In the genomic region with DNA sequence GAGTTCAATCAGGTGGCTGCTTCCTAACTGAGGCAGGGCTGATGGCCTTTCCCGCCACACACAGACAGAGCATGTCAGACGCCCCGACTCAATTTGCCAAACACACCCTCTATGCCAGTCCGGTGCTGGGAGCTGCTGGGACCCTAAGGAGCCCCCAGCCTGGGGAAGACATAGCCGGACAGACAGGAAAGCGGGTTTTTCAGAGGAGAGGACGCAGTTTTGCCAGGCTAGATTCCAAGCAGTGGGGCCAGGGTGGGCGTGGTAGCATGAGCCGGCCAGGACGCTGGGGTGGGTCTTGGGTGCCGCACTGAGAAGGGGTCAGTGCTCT, we compare ENCODE assay signal across 8 cellular contexts. TPM values are rescaled to one million over a fixed set of nuclear protein-coding genes. Genes with fewer than 3 reads are reported as not detected.
DNase-seq lines count a peak whose midpoint lies in the region; ATAC-seq, FAIRE-seq and TF ChIP-seq lines count a peak whose summit lies in the region.

No MANE protein-coding gene starts in this region.

- H3K4me3 ChIP-seq in AG04450 (ENCODE audit: low read depth, low read length) (peak overlapping the region; percentile 47), HUES48 (ENCODE audit: low read depth, low read length) (peak overlapping the region; percentile 35), bronchial epithelial cell (ENCODE audit: low read depth, low read length) (peak overlapping the region; percentile 33)
- H3K4me3 ChIP-seq in naive thymus-derived CD4-positive, alpha-beta T cell (ENCODE audit: low read length), result peak overlapping the region; percentile 38

- no peak for ATAC-seq in naive thymus-derived CD4-positive, alpha-beta T cell
- ATAC-seq in foreskin keratinocyte, result no peak
- no peak for ATAC-seq in GM18511 (IDR thresholded peaks at IDR 0.05; ENCODE audit: unreplicated experiment)
- no peak for ATAC-seq in HG03432 (IDR thresholded peaks at IDR 0.05; ENCODE audit: unreplicated experiment)

- POLR2A ChIA-PET in AG04450 (lab: Yijun Ruan, JAX), result no interaction called here
- POLR2A ChIA-PET in naive thymus-derived CD4-positive, alpha-beta T cell (lab: Charles Lee), result interaction anchor here (0.5 to 3.7 kb wide), 10 partner anchors 8 to 164 kb away, joined by 3 to 37 read pairs (median 6); partner anchors contain the start of genes JUND and PIK3R2

- no peak overlapping the region for H3K27ac ChIP-seq in AG04450 (ENCODE audit: low read depth, low read length)
- no peak overlapping the region for H3K27ac ChIP-seq in HUES48 (ENCODE audit: low read depth, low read length)
- peak overlapping the region; percentile 80 for H3K27ac ChIP-seq in naive thymus-derived CD4-positive, alpha-beta T cell (ENCODE audit: low read depth, low read length)
- no peak overlapping the region for H3K27ac ChIP-seq in foreskin keratinocyte

- CTCF ChIA-PET in AG04450 (lab: Charles Lee), result no interaction called here
- CTCF ChIA-PET in naive thymus-derived CD4-positive, alpha-beta T cell (lab: Charles Lee), result interaction anchor here (1.3 kb wide), 1 partner anchor 25 kb away, joined by 7 read pairs; no protein-coding TSS in a partner anchor

- H3K36me3 ChIP-seq in HUES48 (ENCODE audit: control insufficient read depth, insufficient read depth, low read length) (no peaks in the 10 kb centered on the region), bronchial epithelial cell (ENCODE audit: control insufficient read depth, insufficient read depth, low read length) (peaks cover 1% of the 10 kb centered on the region)
- H3K36me3 ChIP-seq in naive thymus-derived CD4-positive, alpha-beta T cell (ENCODE audit: control insufficient read depth in 2 of 3, insufficient read depth in 3 of 3, low read length in 3 of 3), result peaks cover 0 to 10% (median 0%) of the 10 kb centered on the region in 3 experiments

- H3K27me3 ChIP-seq in AG04450 (ENCODE audit: control insufficient read depth, insufficient read depth, low read length) (no peaks in the 10 kb centered on the region), HUES48 (ENCODE audit: control insufficient read depth, insufficient read depth, low read length) (no peaks in the 10 kb centered on the region), bronchial epithelial cell (ENCODE audit: control insufficient read depth, insufficient read depth, low read length) (no peaks in the 10 kb centered on the region), foreskin keratinocyte (no peaks in the 10 kb centered on the region)
- no peaks in the 10 kb centered on the region for H3K27me3 ChIP-seq in naive thymus-derived CD4-positive, alpha-beta T cell (ENCODE audit: control insufficient read depth in 2 of 2, insufficient read depth in 2 of 2, low read length in 2 of 2)

- H3K4me1 ChIP-seq in HUES48 (ENCODE audit: control insufficient read depth, insufficient read depth, low read length) (peaks cover 4% of the 10 kb centered on the region; the same call in 1 of the 2 replicates), foreskin keratinocyte (peaks cover 10% of the 10 kb centered on the region)
- peaks cover 22 to 24% of the 10 kb centered on the region in 2 donors for H3K4me1 ChIP-seq in naive thymus-derived CD4-positive, alpha-beta T cell (ENCODE audit: control insufficient read depth in 2 of 2, insufficient read depth in 2 of 2, low read length in 2 of 2)

- 0 out of 2 replicates have a peak overlapping the region, but pooled peaks have one; percentile 60 for H3K9ac ChIP-seq in HUES48 (ENCODE audit: low read depth, low read length)

- FAIRE-seq in bronchial epithelial cell (lab: Jason Lieb, UNC), result no peak

- intact Hi-C loops in naive thymus-derived CD4-positive, alpha-beta T cell (cut with micrococcal nuclease), result loop anchor here (1.0 to 10.0 kb wide), 6 partner anchors 26 to 407 kb away; partner anchors contain the start of genes ELL (in 1 of the 2), LSM4 (in 1 of the 2) and RPL18A (in 1 of the 2)
- intact Hi-C loops in head of caudate nucleus (cut with DNase I), result loop anchor here (5.0 kb wide), 1 partner anchor 35 kb away; the partner anchor contains the start of gene PIK3R2

- H3K9me3 ChIP-seq in AG04450 (ENCODE audit: control insufficient read depth, insufficient read depth, low read length), result no peaks in the 10 kb centered on the region
- no peaks in the 10 kb centered on the region for H3K9me3 ChIP-seq in HUES48 (ENCODE audit: control insufficient read depth, insufficient read depth, low read length)
- no peaks in the 10 kb centered on the region for H3K9me3 ChIP-seq in naive thymus-derived CD4-positive, alpha-beta T cell (ENCODE audit: control insufficient read depth in 2 of 3, low read length in 3 of 3)

- H3K27me3 Mint-ChIP-seq in naive thymus-derived CD4-positive, alpha-beta T cell, result no peaks in the 10 kb centered on the region

- peak overlapping the region; percentile 79 to 94 (median 92) for H3K27ac Mint-ChIP-seq in naive thymus-derived CD4-positive, alpha-beta T cell

- H3K4me3 Mint-ChIP-seq in naive thymus-derived CD4-positive, alpha-beta T cell, result peak overlapping the region; percentile 81 to 96 (median 86)

- no peaks in the 10 kb centered on the region for H3K9me3 Mint-ChIP-seq in naive thymus-derived CD4-positive, alpha-beta T cell

- DNase-seq in AG04450 (ENCODE audit: low read depth, low spot score), result no peak
- no peak for DNase-seq in bronchial epithelial cell (ENCODE audit: low read depth)
- DNase-seq in naive thymus-derived CD4-positive, alpha-beta T cell, result no peak
- no peak for DNase-seq in foreskin keratinocyte
- no peak for DNase-seq in head of caudate nucleus

- peaks cover 26 to 51% (median 40%) of the 10 kb centered on the region in 7 donors for H3K4me1 Mint-ChIP-seq in naive thymus-derived CD4-positive, alpha-beta T cell

- no peak for TF ChIP-seq CTCF in AG04450 (IDR thresholded peaks at IDR 0.05; ENCODE audit: low read depth, low read length)
- no peak for TF ChIP-seq CTCF in bronchial epithelial cell (IDR thresholded peaks at IDR 0.05; ENCODE audit: insufficient read depth, low read length, severe bottlenecking)
- no peak for TF ChIP-seq CTCF in foreskin keratinocyte (conservative IDR thresholded peaks at IDR 0.05)

- H3K36me3 Mint-ChIP-seq in naive thymus-derived CD4-positive, alpha-beta T cell, result peaks cover 0 to 5% (median 0%) of the 10 kb centered on the region in 5 donors

RNA-seq across cellular contexts. Expression of gene MAST3, which starts 19.8 kb away (rescaled TPM):
- polyA plus RNA-seq in AG04450 (2011; rRNA removed) (2.1 and 2.5 TPM in 2 replicates), foreskin keratinocyte (1.2 and 1.3 TPM in 2 replicates)
- 4.1 and 6.8 TPM in 2 replicates for polyA minus RNA-seq in AG04450 (2011; rRNA and poly(A)+ RNA removed)
- total RNA-seq in bronchial epithelial cell (0.79 and 2.2 TPM in 2 replicates), foreskin keratinocyte (2.3 and 2.5 TPM in 2 replicates)
- total RNA-seq in naive thymus-derived CD4-positive, alpha-beta T cell, result 10 to 100 TPM; 36.0 to 58.7 (median 50.6) TPM
- 10 to 100 TPM; 10.2 to 20.3 TPM for polyA plus RNA-seq in naive thymus-derived CD4-positive, alpha-beta T cell

RNA-seq across cellular contexts. Expression of gene IL12RB1, which starts 30.6 kb away (rescaled TPM):
- polyA plus RNA-seq in AG04450 (2011; rRNA removed) (0.05 and 0.14 TPM in 2 replicates), foreskin keratinocyte (0.04 and 0.09 TPM in 2 replicates)
- not detected in 2 replicates for polyA minus RNA-seq in AG04450 (2011; rRNA and poly(A)+ RNA removed)
- total RNA-seq in bronchial epithelial cell (under 0.01 TPM in 1 of 2 replicates, not detected in the other), foreskin keratinocyte (0.07 and 0.14 TPM in 2 replicates)
- total RNA-seq in naive thymus-derived CD4-positive, alpha-beta T cell, result 100 to 1,000 TPM in 1 of 5 experiments, 10 to 100 TPM in 4; 17.7 to 110 (median 25.0) TPM
- polyA plus RNA-seq in naive thymus-derived CD4-positive, alpha-beta T cell, result 10 to 100 TPM; 17.6 to 24.1 TPM

RNA-seq across cellular contexts. Expression of gene PIK3R2, which starts 35.6 kb away (rescaled TPM):
- 19.7 and 23.3 TPM in 2 replicates for polyA plus RNA-seq in AG04450 (2011; rRNA removed)
- polyA minus RNA-seq in AG04450 (2011; rRNA and poly(A)+ RNA removed), result 11.5 and 12.1 TPM in 2 replicates
- 2.6 and 4.0 TPM in 2 replicates for total RNA-seq in bronchial epithelial cell
- total RNA-seq in naive thymus-derived CD4-positive, alpha-beta T cell, result 10 to 100 TPM; 12.3 to 24.6 (median 16.4) TPM
- polyA plus RNA-seq in naive thymus-derived CD4-positive, alpha-beta T cell, result 1 to 10 TPM; 2.2 to 5.1 TPM
- 24.2 and 26.0 TPM in 2 replicates for total RNA-seq in foreskin keratinocyte
- 23.7 and 24.1 TPM in 2 replicates for polyA plus RNA-seq in foreskin keratinocyte

RNA-seq across cellular contexts. Expression of gene IFI30, which starts 56.3 kb away (rescaled TPM):
- polyA plus RNA-seq in AG04450 (2011; rRNA removed), result 6.9 and 8.1 TPM in 2 replicates
- 1.3 and 1.6 TPM in 2 replicates for polyA minus RNA-seq in AG04450 (2011; rRNA and poly(A)+ RNA removed)
- 17.6 and 20.6 TPM in 2 replicates for total RNA-seq in bronchial epithelial cell
- total RNA-seq in naive thymus-derived CD4-positive, alpha-beta T cell, result 100 to 1,000 TPM in 2 of 5 experiments, 10 to 100 TPM in 3; 51.3 to 514 (median 59.5) TPM
- polyA plus RNA-seq in naive thymus-derived CD4-positive, alpha-beta T cell, result 1 to 10 TPM; 6.7 to 7.6 TPM
- 22.0 and 22.7 TPM in 2 replicates for total RNA-seq in foreskin keratinocyte
- 31.7 and 32.6 TPM in 2 replicates for polyA plus RNA-seq in foreskin keratinocyte

Comparison
In these comparisons a context has a peak if more than half of its experiments do, and no peak if none do; other contexts are left out.
1. RNA of gene MAST3, which starts 19.8 kb away (total RNA-seq): 36.0 to 58.7 TPM in naive thymus-derived CD4-positive, alpha-beta T cell; 2.3 to 2.5 TPM in foreskin keratinocyte and 0.79 to 2.2 TPM in bronchial epithelial cell; every median in the first group is over 10 times any median in the second.
2. RNA of gene IL12RB1, which starts 30.6 kb away (total RNA-seq): 17.7 to 110 TPM in naive thymus-derived CD4-positive, alpha-beta T cell; 0.07 to 0.14 TPM in foreskin keratinocyte and under 0.01 TPM in bronchial epithelial cell; every median in the first group is over 10 times any median in the second.
3. Peak in every context shown above with its lines, with median percentiles within 50 percentile points of each other: H3K4me3 ChIP-seq.